ENCODE assay signal across 1 cellular context in the genomic region with DNA sequence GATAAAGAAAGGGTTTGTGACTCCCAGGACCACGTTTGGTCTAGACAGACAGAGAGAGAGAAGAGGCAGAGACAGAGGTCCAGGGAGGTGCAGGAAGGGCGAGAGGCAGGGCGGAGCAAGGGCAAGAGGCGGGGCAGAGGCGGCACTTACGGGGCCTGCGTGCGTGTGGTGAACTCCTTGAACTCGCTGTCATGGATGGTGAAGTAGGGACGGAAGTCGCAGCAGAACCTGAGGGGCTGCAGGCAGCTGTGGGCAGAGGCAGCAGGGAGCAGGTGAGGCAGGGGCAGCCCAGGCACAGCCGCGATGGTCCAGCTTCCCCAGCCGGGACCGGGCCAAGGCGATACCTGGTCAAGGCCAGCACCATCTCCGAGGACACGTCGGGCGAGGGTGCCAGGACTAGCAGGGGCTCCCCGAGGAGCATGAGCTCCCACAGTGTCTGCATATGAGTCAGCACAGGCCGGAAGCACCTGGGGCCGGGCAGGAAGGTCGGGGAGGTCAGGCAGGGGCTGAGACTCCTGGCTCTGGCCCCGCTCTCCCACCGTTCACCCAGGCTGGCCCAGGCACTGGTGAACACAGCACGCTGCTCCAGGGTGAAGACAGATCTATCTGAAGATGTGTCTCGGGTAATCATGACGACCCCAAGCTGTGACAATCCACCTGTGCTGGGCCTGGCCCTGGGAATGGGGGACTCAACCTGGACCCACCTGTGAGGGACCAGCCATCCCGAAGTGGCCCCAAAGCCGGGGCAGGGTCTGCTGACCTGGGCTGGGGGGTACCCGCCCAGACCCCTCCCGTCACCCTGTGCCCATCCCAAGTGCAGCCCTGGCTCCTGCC.
TF ChIP-seq lines count a peak whose summit lies in the region.

No MANE protein-coding gene starts in this region.

TF ChIP-seq in H1, 55 proteins besides CTCF, POLR2A, EP300 and RAD21:
- TF ChIP-seq EGR1 (IDR thresholded peaks at IDR 0.05; ENCODE audit: borderline replicate concordance, low read depth, low read length), result no peak
- no peak for TF ChIP-seq CTBP2 (IDR thresholded peaks at IDR 0.05; ENCODE audit: borderline replicate concordance, insufficient read depth, insufficient read length, low read length)
- no peak for TF ChIP-seq POLR2AphosphoS5 (IDR thresholded peaks at IDR 0.05; ENCODE audit: low read depth, low read length)
- TF ChIP-seq, protein P1, sequence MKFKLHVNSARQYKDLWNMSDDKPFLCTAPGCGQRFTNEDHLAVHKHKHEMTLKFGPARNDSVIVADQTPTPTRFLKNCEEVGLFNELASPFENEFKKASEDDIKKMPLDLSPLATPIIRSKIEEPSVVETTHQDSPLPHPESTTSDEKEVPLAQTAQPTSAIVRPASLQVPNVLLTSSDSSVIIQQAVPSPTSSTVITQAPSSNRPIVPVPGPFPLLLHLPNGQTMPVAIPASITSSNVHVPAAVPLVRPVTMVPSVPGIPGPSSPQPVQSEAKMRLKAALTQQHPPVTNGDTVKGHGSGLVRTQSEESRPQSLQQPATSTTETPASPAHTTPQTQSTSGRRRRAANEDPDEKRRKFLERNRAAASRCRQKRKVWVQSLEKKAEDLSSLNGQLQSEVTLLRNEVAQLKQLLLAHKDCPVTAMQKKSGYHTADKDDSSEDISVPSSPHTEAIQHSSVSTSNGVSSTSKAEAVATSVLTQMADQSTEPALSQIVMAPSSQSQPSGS (IDR thresholded peaks at IDR 0.05; ENCODE audit: low read length), result no peak
- no peak for TF ChIP-seq ASH2L (IDR thresholded peaks at IDR 0.05; ENCODE audit: low read length)
- TF ChIP-seq CHD1 (IDR thresholded peaks at IDR 0.05; ENCODE audit: low read depth, low read length), result no peak
- no peak for TF ChIP-seq JUND (IDR thresholded peaks at IDR 0.05; ENCODE audit: low read length)
- no peak for TF ChIP-seq TAF1 (IDR thresholded peaks at IDR 0.05; ENCODE audit: low read depth, low read length)
- no peak for TF ChIP-seq HDAC6 (IDR thresholded peaks at IDR 0.05; ENCODE audit: low read depth, low read length)
- no peak for TF ChIP-seq SAP30 (IDR thresholded peaks at IDR 0.05; ENCODE audit: insufficient read depth, insufficient replicate concordance, low read length)
- no peak for TF ChIP-seq NANOG (IDR thresholded peaks at IDR 0.05; ENCODE audit: insufficient read depth, low read depth, low read length, poor library complexity, severe bottlenecking)
- TF ChIP-seq BRCA1 (IDR thresholded peaks at IDR 0.05; ENCODE audit: low read depth, low read length), result no peak
- no peak for TF ChIP-seq ZNF274 (IDR thresholded peaks at IDR 0.05; ENCODE audit: borderline replicate concordance, extremely low read depth, low read length)
- no peak for TF ChIP-seq SP2 (IDR thresholded peaks at IDR 0.05; ENCODE audit: low read length)
